ENCODE assay signal across 15 cellular contexts in the genomic region with DNA sequence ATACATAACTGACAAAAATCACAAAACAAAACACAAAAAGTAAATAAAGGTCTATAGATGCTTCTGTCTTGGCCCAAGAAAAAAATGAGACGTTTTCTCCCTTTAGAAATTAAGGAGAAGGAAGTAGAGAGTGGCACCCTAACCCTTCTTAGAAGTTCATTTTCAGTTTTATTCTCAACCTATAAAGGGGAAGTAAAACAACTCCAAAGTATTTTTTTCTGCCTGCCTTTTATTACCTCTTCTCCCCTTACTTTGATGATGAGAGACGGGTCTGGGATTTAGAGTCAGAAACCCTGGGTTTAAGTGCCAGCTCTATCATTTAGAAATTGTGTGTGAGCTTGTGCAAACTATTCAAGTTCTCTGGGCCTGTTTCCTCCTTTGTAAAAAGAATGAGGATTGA. TPM values are rescaled to one million over a fixed set of nuclear protein-coding genes. Genes with fewer than 3 reads are reported as not detected.
DNase-seq lines count a peak whose midpoint lies in the region; ATAC-seq and TF ChIP-seq lines count a peak whose summit lies in the region.
"Had no signal": no experiment of that assay in that cellular context is flagged by ENCODE, and none has a peak within 500 bp of the region (broad histone marks: within the 10 kb centered on the region; RNA-seq: fewer than 3 reads in every experiment).

No MANE protein-coding gene starts in this region.

- 0 out of 2 replicates have a peak overlapping the region, but pooled peaks have one; percentile 96 for H3K9ac ChIP-seq in DND-41 (ENCODE audit: low read depth, low read length)

- H3K4me3 ChIP-seq in DND-41 (ENCODE audit: low read depth in 1 of 2, low read length in 2 of 2) = no peak overlapping the region
- H3K4me3 ChIP-seq: coronary artery, right atrium auricular region had no signal

- H3K4me1 ChIP-seq in DND-41 (ENCODE audit: insufficient read depth, low read length) = peaks cover 49% of the 10 kb centered on the region

- H3K4me2 ChIP-seq in DND-41 (ENCODE audit: insufficient read depth, low read length) = peak overlapping the region; percentile 61; the same call in 1 of the 2 replicates

- peak overlapping the region; percentile 75 for H3K27ac Mint-ChIP-seq in activated T-helper 2 cell treated with anti-CD3 and anti-CD28 coated beads, Interferon-gamma antibody, Interleukin-2, Interleukin-4, amounts not matched to agents 10 μg/mL and 5 μg/mL and 100 μg/mL, durations not matched to agents 14 hours and 24 hours and 36 hours

- no peaks in the 10 kb centered on the region for H3K9me3 Mint-ChIP-seq in activated T-helper 2 cell treated with anti-CD3 and anti-CD28 coated beads, Interferon-gamma antibody, Interleukin-2, Interleukin-4, amounts not matched to agents 10 μg/mL and 5 μg/mL and 100 μg/mL, durations not matched to agents 14 hours and 24 hours and 36 hours
- H3K9me3 Mint-ChIP-seq: nephron progenitor cell had no signal

- no peak overlapping the region for H2AFZ ChIP-seq in DND-41 (ENCODE audit: low read depth, low read length)

- H3K27me3 ChIP-seq in DND-41 (ENCODE audit: insufficient read depth, low read length, poor library complexity) = no peaks in the 10 kb centered on the region
- H3K27me3 ChIP-seq: right atrium auricular region had no signal

- no peaks in the 10 kb centered on the region for H4K20me1 ChIP-seq in DND-41 (ENCODE audit: insufficient read depth, low read length)

- intact Hi-C loops in activated T-helper 2 cell treated with anti-CD3 and anti-CD28 coated beads, Interferon-gamma antibody, Interleukin-2, Interleukin-4, amounts not matched to agents 10 μg/mL and 5 μg/mL and 100 μg/mL, durations not matched to agents 14 hours and 24 hours and 36 hours (cut with micrococcal nuclease) = no loop called here
- intact Hi-C loops in left cardiac atrium (cut with DNase I) = no loop called here

- TF ChIP-seq CTCF in 22Rv1 (IDR thresholded peaks at IDR 0.05) (no peak), DND-41 (IDR thresholded peaks at IDR 0.05; ENCODE audit: borderline replicate concordance, extremely low read depth, low read length, poor library complexity, severe bottlenecking) (no peak)

- peak overlapping the region; percentile 78 for H3K4me3 Mint-ChIP-seq in activated T-helper 2 cell treated with anti-CD3 and anti-CD28 coated beads, Interferon-gamma antibody, Interleukin-2, Interleukin-4, amounts not matched to agents 10 μg/mL and 5 μg/mL and 100 μg/mL, durations not matched to agents 14 hours and 24 hours and 36 hours (ENCODE audit: low read depth)

- peaks cover 59% of the 10 kb centered on the region for H3K79me2 ChIP-seq in DND-41 (ENCODE audit: insufficient read depth, low read length)

- peaks cover 55% of the 10 kb centered on the region for H3K36me3 ChIP-seq in DND-41 (ENCODE audit: insufficient read depth, low read length)

- ATAC-seq in DND-41 (ENCODE audit: insufficient read depth, low read depth) (no peak), HG03135 (IDR thresholded peaks at IDR 0.05; ENCODE audit: unreplicated experiment) (no peak), left cardiac atrium (no peak)

- peaks cover 41% of the 10 kb centered on the region for H3K4me1 Mint-ChIP-seq in activated T-helper 2 cell treated with anti-CD3 and anti-CD28 coated beads, Interferon-gamma antibody, Interleukin-2, Interleukin-4, amounts not matched to agents 10 μg/mL and 5 μg/mL and 100 μg/mL, durations not matched to agents 14 hours and 24 hours and 36 hours (ENCODE audit: low read depth)

- H3K27me3 Mint-ChIP-seq in activated T-helper 2 cell treated with anti-CD3 and anti-CD28 coated beads, Interferon-gamma antibody, Interleukin-2, Interleukin-4, amounts not matched to agents 10 μg/mL and 5 μg/mL and 100 μg/mL, durations not matched to agents 14 hours and 24 hours and 36 hours (ENCODE audit: low read depth) = no peaks in the 10 kb centered on the region

- DNase-seq in DND-41 (no peak), NOMO-1 treated with DMSO at 0.1 percent for 48 hours (lab: John Stamatoyannopoulos, UW; ENCODE audit: unreplicated experiment) (peak; percentile 74), left cardiac atrium (no peak), substantia nigra (lab: John Stamatoyannopoulos, UW) (no peak), NCI-H2081 (lab: John Stamatoyannopoulos, UW) (no peak)
- DNase-seq in activated T-helper 2 cell treated with anti-CD3 and anti-CD28 coated beads, Interferon-gamma antibody, Interleukin-2, Interleukin-4, amounts not matched to agents 10 μg/mL and 5 μg/mL and 100 μg/mL, durations not matched to agents 14 hours and 24 hours and 36 hours (ENCODE audit: low spot score) = no peak
- DNase-seq: activated T-cell treated with anti-CD3 and anti-CD28 coated beads for 4 hours; EL; NCI-H446; nephron progenitor cell; stimulated activated CD4-positive, alpha-beta T cell treated with anti-CD3 and anti-CD28 coated beads, Interleukin-2, amount 100 ng/mL, for 24 hours had no signal

- H3K27ac ChIP-seq in 22Rv1 (peak overlapping the region; percentile 94), DND-41 (ENCODE audit: low read length) (no peak overlapping the region), substantia nigra (ENCODE audit: low read depth, low read length, poor library complexity, severe bottlenecking) (no peak overlapping the region)
- H3K27ac ChIP-seq: coronary artery, right atrium auricular region had no signal

- H3K36me3 Mint-ChIP-seq in activated T-helper 2 cell treated with anti-CD3 and anti-CD28 coated beads, Interferon-gamma antibody, Interleukin-2, Interleukin-4, amounts not matched to agents 10 μg/mL and 5 μg/mL and 100 μg/mL, durations not matched to agents 14 hours and 24 hours and 36 hours (ENCODE audit: low read depth) = peaks cover 53% of the 10 kb centered on the region

- no peaks in the 10 kb centered on the region for H3K9me3 ChIP-seq in DND-41 (ENCODE audit: insufficient read depth, low read length, severe bottlenecking)
- H3K9me3 ChIP-seq: right atrium auricular region had no signal

RNA-seq across cellular contexts. Expression of a gene that starts 2.8 kb away (rescaled TPM):
- 59.4 and 63.9 TPM in 2 replicates for total RNA-seq in activated T-helper 2 cell treated with anti-CD3 and anti-CD28 coated beads, Interferon-gamma antibody, Interleukin-2, Interleukin-4, amounts not matched to agents 10 μg/mL and 5 μg/mL and 100 μg/mL, durations not matched to agents 14 hours and 24 hours and 36 hours
- total RNA-seq in left cardiac atrium = 1 to 10 TPM; 2.7 to 5.6 TPM

RNA-seq across cellular contexts. Expression of a gene that starts 13.8 kb away (rescaled TPM):
- total RNA-seq in activated T-helper 2 cell treated with anti-CD3 and anti-CD28 coated beads, Interferon-gamma antibody, Interleukin-2, Interleukin-4, amounts not matched to agents 10 μg/mL and 5 μg/mL and 100 μg/mL, durations not matched to agents 14 hours and 24 hours and 36 hours = 1.2 and 2.9 TPM in 2 replicates
- 1 to 10 TPM in 1 of 2 donors, under 1 TPM in 1; 0.84 to 1.4 TPM for total RNA-seq in left cardiac atrium

RNA-seq across cellular contexts. Expression of a gene that starts 24.3 kb away (rescaled TPM):
- 1,037 and 1,093 TPM in 2 replicates for total RNA-seq in activated T-helper 2 cell treated with anti-CD3 and anti-CD28 coated beads, Interferon-gamma antibody, Interleukin-2, Interleukin-4, amounts not matched to agents 10 μg/mL and 5 μg/mL and 100 μg/mL, durations not matched to agents 14 hours and 24 hours and 36 hours
- 100 to 1,000 TPM; 516 to 593 TPM for total RNA-seq in left cardiac atrium
